10 cellular contexts compared by ENCODE assay signal in genomic region chr6:45697605-45698004, GRCh38.
DNase-seq lines count a peak whose midpoint lies in the region; ATAC-seq and TF ChIP-seq lines count a peak whose summit lies in the region.
"Had no signal": no experiment of that assay in that cellular context is flagged by ENCODE, and none has a peak within 500 bp of the region (broad histone marks: within the 10 kb centered on the region; RNA-seq: fewer than 3 reads in every experiment).

No MANE protein-coding gene starts in this region.

- peak overlapping the region; percentile 69 for H3K27ac ChIP-seq in epithelial cell of prostate

- TF ChIP-seq CTCF in AG09309 (IDR thresholded peaks at IDR 0.05; ENCODE audit: control insufficient read depth, insufficient read depth, low read depth, low read length, missing control alignments) = no peak

- peak; percentile 46 for ATAC-seq in GM21576 (IDR thresholded peaks at IDR 0.05; ENCODE audit: unreplicated experiment)
- ATAC-seq in HG03196 (IDR thresholded peaks at IDR 0.05; ENCODE audit: unreplicated experiment) = no peak
- ATAC-seq: HepG2 had no signal

- H3K4me3 ChIP-seq in AG09309 (ENCODE audit: control insufficient read depth, low read depth, low read length) = no peak overlapping the region

- peak; percentile 96 for DNase-seq in AG09309 (ENCODE audit: low read depth)
- DNase-seq in M059J (ENCODE audit: low read depth) = peak; percentile 100
- DNase-seq in epithelial cell of prostate (ENCODE audit: low read depth, low spot score) = peak; percentile 96
- no peak for DNase-seq in NCI-H2029 treated with DMSO at 0.1 percent for 48 hours (lab: John Stamatoyannopoulos, UW)
- DNase-seq in HuH-7 (ENCODE audit: low spot score) = no peak
- no peak for DNase-seq in stimulated activated naive CD4-positive, alpha-beta T cell treated with Interleukin-2 at 50 U/mL for 16 hours (lab: John Stamatoyannopoulos, UW)
- DNase-seq: CD4-positive, CD25-positive, alpha-beta regulatory T cell had no signal

Comparison
In these comparisons a context has a peak if more than half of its experiments do, and no peak if none do; other contexts are left out.
1. DNase-seq: peak in AG09309 (single experiment), M059J (single experiment) and epithelial cell of prostate (single experiment); none in NCI-H2029 treated with DMSO at 0.1 percent for 48 hours (single experiment), HuH-7 (single experiment) and stimulated activated naive CD4-positive, alpha-beta T cell treated with Interleukin-2 at 50 U/mL for 16 hours (single experiment).